In genomic region chr12:133037207-133038005, GRCh38 we compare ENCODE assay signal across 1 cellular context.
TF ChIP-seq lines count a peak whose summit lies in the region.

Gene ZNF84, plus strand, starts transcription at chr12:133037509. Its CDS starts 3,959 bp downstream, at chr12:133041468.

TF ChIP-seq in HepG2, 621 proteins besides CTCF, POLR2A, EP300 and RAD21 (continued from another document):
- TF ChIP-seq ZBTB4 (CRISPR knock-in tag; IDR thresholded peaks at IDR 0.05; ENCODE audit: borderline replicate concordance) (no peak), ZNF432 (CRISPR knock-in tag; IDR thresholded peaks at IDR 0.05; ENCODE audit: borderline replicate concordance) (no peak), RXRA (CRISPR knock-in tag; IDR thresholded peaks at IDR 0.05) (no peak; the same call in 1 of the 2 replicates), NPAS2 (CRISPR knock-in tag; IDR thresholded peaks at IDR 0.05; ENCODE audit: borderline replicate concordance) (peak; percentile 81; the same call in 1 of the 2 replicates), ATF7-NPFF (CRISPR knock-in tag; IDR thresholded peaks at IDR 0.05; ENCODE audit: low read depth) (peak; percentile 91), MIER3 (CRISPR knock-in tag; IDR thresholded peaks at IDR 0.05; ENCODE audit: borderline replicate concordance) (peak; percentile 88; the same call in 1 of the 2 replicates), HMG20A (CRISPR knock-in tag; IDR thresholded peaks at IDR 0.05; ENCODE audit: borderline replicate concordance) (no peak), KMT2A (CRISPR knock-in tag; IDR thresholded peaks at IDR 0.05) (0 out of 2 replicates have a peak, but pooled peaks have one; percentile 8), ZBTB14 (CRISPR knock-in tag; IDR thresholded peaks at IDR 0.05) (peak; percentile 98), ZNF614 (CRISPR knock-in tag; IDR thresholded peaks at IDR 0.05; ENCODE audit: borderline replicate concordance) (peak; percentile 69; the same call in 1 of the 2 replicates), ZNF598 (CRISPR knock-in tag; IDR thresholded peaks at IDR 0.05; ENCODE audit: borderline replicate concordance) (peak; percentile 21; the same call in 1 of the 2 replicates), RXRB (CRISPR knock-in tag; IDR thresholded peaks at IDR 0.05; ENCODE audit: borderline replicate concordance) (peak; percentile 67; the same call in 1 of the 2 replicates), ZNF747 (CRISPR knock-in tag; IDR thresholded peaks at IDR 0.05; ENCODE audit: borderline replicate concordance) (no peak; the same call in 1 of the 2 replicates), ZFP82 (CRISPR knock-in tag; IDR thresholded peaks at IDR 0.05; ENCODE audit: borderline replicate concordance) (no peak), DNMT3B (CRISPR knock-in tag; conservative IDR thresholded peaks at IDR 0.05) (no peak), ZNF274 (CRISPR knock-in tag; IDR thresholded peaks at IDR 0.05) (peak; percentile 98), ZBTB46 (CRISPR knock-in tag; IDR thresholded peaks at IDR 0.05; ENCODE audit: borderline replicate concordance) (no peak), ZNF503 (CRISPR knock-in tag; IDR thresholded peaks at IDR 0.05) (no peak), ZMYM4 (CRISPR knock-in tag; IDR thresholded peaks at IDR 0.05) (peak; percentile 92), TBP (CRISPR knock-in tag; IDR thresholded peaks at IDR 0.05) (no peak), HOXA5 (CRISPR knock-in tag; IDR thresholded peaks at IDR 0.05) (no peak), NFYC (CRISPR knock-in tag; IDR thresholded peaks at IDR 0.05) (peak; percentile 43; the same call in 1 of the 2 replicates), ZNF142 (CRISPR knock-in tag; IDR thresholded peaks at IDR 0.05) (no peak; the same call in 1 of the 2 replicates), TCF7L2 (IDR thresholded peaks at IDR 0.05; ENCODE audit: low read depth, low read length) (no peak), SMARCE1 (IDR thresholded peaks at IDR 0.05; ENCODE audit: borderline replicate concordance) (no peak), HIVEP1 (CRISPR knock-in tag; IDR thresholded peaks at IDR 0.05) (no peak; the same call in 1 of the 2 replicates), ZIK1 (CRISPR knock-in tag; IDR thresholded peaks at IDR 0.05; ENCODE audit: borderline replicate concordance, low read depth) (peak; percentile 81), LCORL (IDR thresholded peaks at IDR 0.05) (no peak), LCORL (CRISPR knock-in tag; IDR thresholded peaks at IDR 0.05) (peak; percentile 49; the same call in 1 of the 2 replicates)
